ENCODE assay signal across 10 cellular contexts in the genomic region with DNA sequence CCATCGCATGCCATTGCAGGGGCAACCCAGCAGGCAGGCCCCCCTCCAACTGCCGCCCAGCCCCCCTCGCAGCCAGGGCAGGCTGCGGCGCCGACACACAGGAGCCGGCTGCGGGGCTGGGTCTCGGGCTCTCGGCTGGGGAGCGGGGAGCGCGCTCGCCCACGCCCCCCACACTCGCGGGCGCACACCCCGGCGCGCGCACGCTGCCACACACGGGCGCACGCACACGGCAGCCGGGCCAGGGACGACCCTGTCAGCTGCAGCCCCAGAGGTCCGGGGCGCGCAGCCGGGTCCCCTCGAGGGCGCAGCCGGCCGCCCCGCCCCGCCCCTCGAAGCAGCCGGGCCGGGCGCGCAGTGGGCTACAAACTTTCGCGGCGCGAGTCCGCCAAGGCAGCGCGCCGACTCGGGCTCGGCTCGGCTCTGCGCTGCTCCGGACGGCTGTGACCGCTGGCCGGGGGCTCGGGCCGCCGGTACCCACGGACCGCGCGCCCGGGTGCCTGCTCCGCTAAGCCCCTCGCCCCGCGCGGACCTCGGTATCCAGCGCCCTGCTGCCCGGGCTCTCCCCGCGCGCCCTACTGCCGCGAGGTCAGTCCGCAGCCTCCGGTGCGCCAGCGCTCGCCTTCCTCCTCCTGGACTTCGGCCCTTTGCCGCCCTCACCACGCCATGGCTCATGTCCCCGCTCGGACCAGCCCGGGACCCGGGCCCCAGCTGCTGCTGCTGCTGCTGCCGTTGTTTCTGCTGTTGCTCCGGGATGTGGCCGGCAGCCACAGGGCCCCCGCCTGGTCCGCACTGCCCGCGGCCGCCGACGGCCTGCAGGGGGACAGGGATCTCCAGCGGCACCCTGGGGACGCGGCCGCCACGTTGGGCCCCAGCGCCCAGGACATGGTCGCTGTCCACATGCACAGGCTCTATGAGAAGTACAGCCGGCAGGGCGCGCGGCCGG. TPM values are rescaled to one million over a fixed set of nuclear protein-coding genes. Genes with fewer than 3 reads are reported as not detected.
DNase-seq lines count a peak whose midpoint lies in the region; ATAC-seq and TF ChIP-seq lines count a peak whose summit lies in the region.
"Had no signal": no experiment of that assay in that cellular context is flagged by ENCODE, and none has a peak within 500 bp of the region (broad histone marks: within the 10 kb centered on the region; RNA-seq: fewer than 3 reads in every experiment).

Gene GDF10, plus strand, starts transcription at position 209 of the 943 bp plus-strand sequence. Its CDS starts 455 bp downstream, at position 664.

- H3K27ac ChIP-seq in urinary bladder (ENCODE audit: low read depth) = no peak within 1 kb of the TSS

- TF ChIP-seq CTCF in GM10248 (IDR thresholded peaks at IDR 0.05; ENCODE audit: control extremely low read depth, extremely low read depth, low read depth, missing control alignments) = no peak

- WGBS in urinary bladder = 2% methylated on average over 115 of the region's 115 CpGs

- peak within 1 kb of the TSS in 6 of 10 donors; percentile 15 to 79 (median 57) for H3K27ac Mint-ChIP-seq in naive thymus-derived CD8-positive, alpha-beta T cell

- CTCF ChIA-PET in GM10248 (lab: Yijun Ruan, JAX) = interaction anchor here (1.1 kb wide), 1 partner anchor 9 kb away, joined by 3 read pairs; no protein-coding TSS in a partner anchor

- POLR2A ChIA-PET in naive thymus-derived CD8-positive, alpha-beta T cell (lab: Charles Lee) = interaction anchor here (0.9 to 1.1 kb wide), 2 partner anchors 12 to 134 kb away, joined by 3 to 5 read pairs; no protein-coding TSS in a partner anchor
- POLR2A ChIA-PET in GM10248 (lab: Yijun Ruan, JAX) = no interaction called here

- ATAC-seq in naive thymus-derived CD8-positive, alpha-beta T cell = peak; percentile 66 to 81

- peaks cover 21 to 28% (median 26%) of the 10 kb centered on the region in 4 donors for H3K4me1 Mint-ChIP-seq in naive thymus-derived CD8-positive, alpha-beta T cell

- H3K4me3 ChIP-seq in urinary bladder (ENCODE audit: low read depth, low read length) = peak within 1 kb of the TSS; percentile 41

- no peaks in the 10 kb centered on the region for H3K9me3 Mint-ChIP-seq in naive thymus-derived CD8-positive, alpha-beta T cell

- H3K4me1 ChIP-seq in urinary bladder (ENCODE audit: insufficient read depth) = peaks cover 4% of the 10 kb centered on the region

- H3K4me3 Mint-ChIP-seq in naive thymus-derived CD8-positive, alpha-beta T cell = peak within 1 kb of the TSS; percentile 73 to 92 (median 84)

- no peaks in the 10 kb centered on the region for H3K36me3 Mint-ChIP-seq in naive thymus-derived CD8-positive, alpha-beta T cell

- DNase-seq in activated CD8-positive, alpha-beta memory T cell treated with anti-CD3 and anti-CD28 coated beads, Interleukin-2, amount 50 U/mL, for 4 hours = peak; percentile 48
- DNase-seq in activated CD8-positive, alpha-beta memory T cell treated with anti-CD3 and anti-CD28 coated beads, Interleukin-2, amount 50 U/mL, for 48 hours = no peak
- peak; percentile 69 for DNase-seq in ecto neural progenitor cell (ENCODE audit: low spot score)
- DNase-seq in naive thymus-derived CD8-positive, alpha-beta T cell = peak in 5 of 10 donors; percentile 7 to 41 (median 34)
- no peak for DNase-seq in NCI-H510A (lab: John Stamatoyannopoulos, UW)
- DNase-seq in GM10248 (ENCODE audit: extremely low spot score) = no peak
- DNase-seq in CD1c-positive myeloid dendritic cell (ENCODE audit: extremely low spot score) = no peak
- DNase-seq: cortex of kidney, NCI-H82 had no signal

- H3K36me3 ChIP-seq in urinary bladder (ENCODE audit: insufficient read depth) = no peaks in the 10 kb centered on the region

- peaks cover 0 to 16% (median 4%) of the 10 kb centered on the region in 5 donors for H3K27me3 Mint-ChIP-seq in naive thymus-derived CD8-positive, alpha-beta T cell

RNA-seq across cellular contexts. Expression of gene GDF10, which starts in this region (rescaled TPM):
- total RNA-seq in naive thymus-derived CD8-positive, alpha-beta T cell = under 1 TPM; 0.74 to 0.75 TPM
- polyA plus RNA-seq in naive thymus-derived CD8-positive, alpha-beta T cell = under 1 TPM in 2 of 3 donors, not detected in 1; 0.26 to 0.60 TPM
- 7.8 TPM for total RNA-seq in urinary bladder
- 1.8 TPM for polyA plus RNA-seq in urinary bladder

Comparison
In these comparisons a context has a peak if more than half of its experiments do, and no peak if none do; other contexts are left out.
1. DNase-seq: peak in activated CD8-positive, alpha-beta memory T cell treated with anti-CD3 and anti-CD28 coated beads, Interleukin-2, amount 50 U/mL, for 4 hours (single experiment) and ecto neural progenitor cell (single experiment); none in activated CD8-positive, alpha-beta memory T cell treated with anti-CD3 and anti-CD28 coated beads, Interleukin-2, amount 50 U/mL, for 48 hours (single experiment), NCI-H510A (single experiment), GM10248 (single experiment) and CD1c-positive myeloid dendritic cell (single experiment).
2. Peak in ATAC-seq in naive thymus-derived CD8-positive, alpha-beta T cell; RNA of the gene not detected or under 1 TPM.